17 cellular contexts compared by ENCODE assay signal in the genomic region with DNA sequence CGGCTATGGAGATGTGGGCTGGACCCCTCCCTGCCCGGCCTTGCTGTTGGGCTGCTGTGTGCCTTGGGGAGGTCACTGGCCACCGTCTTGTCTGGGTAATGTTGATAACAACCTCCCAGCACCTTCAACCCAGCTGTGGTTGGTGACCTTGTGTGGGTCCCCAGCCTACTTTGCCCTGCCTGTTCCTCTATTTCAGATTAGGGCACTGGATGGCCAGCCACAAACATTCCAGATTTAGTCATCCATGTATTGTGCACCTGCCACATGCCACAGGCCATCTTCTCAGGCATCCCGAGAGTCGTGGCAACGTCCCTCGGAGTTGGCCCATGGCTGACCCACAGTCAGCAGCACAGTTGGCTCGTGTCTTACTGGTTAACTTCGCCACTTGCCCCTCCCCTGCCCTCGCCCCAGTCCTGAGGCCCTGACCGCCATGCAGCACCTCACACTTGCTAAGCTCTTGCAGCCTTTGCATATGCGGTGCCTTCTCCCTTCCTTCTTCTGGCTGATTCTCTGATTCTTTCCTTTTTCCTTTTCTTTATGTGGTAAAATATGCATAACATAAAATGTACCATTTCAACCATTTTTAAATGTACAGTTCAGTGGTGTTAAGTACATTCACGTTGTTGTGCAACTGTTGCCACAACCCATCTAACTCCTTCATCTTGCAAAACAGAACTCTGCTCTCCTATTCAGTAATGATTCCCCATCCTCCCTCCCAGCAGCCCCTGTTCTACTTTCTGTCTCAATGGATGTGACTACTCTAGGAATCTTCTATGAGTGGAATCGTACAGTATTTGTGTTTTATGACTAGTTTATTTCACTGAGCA.
"Had no signal": no experiment of that assay in that cellular context is flagged by ENCODE, and none has a peak within 500 bp of the region (broad histone marks: within the 10 kb centered on the region; RNA-seq: fewer than 3 reads in every experiment).

No MANE protein-coding gene starts in this region.

- H3K4me1 ChIP-seq: transverse colon had no signal

- H3K4me2 ChIP-seq: smooth muscle cell had no signal

- ATAC-seq: activated CD4-positive, alpha-beta T cell treated with anti-CD3 and anti-CD28 coated beads for 36 hours; heart left ventricle; left lobe of liver; naive thymus-derived CD8-positive, alpha-beta T cell; stimulated activated naive CD8-positive, alpha-beta T cell treated with anti-CD3 and anti-CD28 coated beads, Interleukin-15, Interleukin-2, amounts not matched to agents 100 U/mL and 50 U/mL, for 24 hours had no signal

- H3K27me3 ChIP-seq: heart left ventricle, transverse colon had no signal

- H3K27ac ChIP-seq: heart left ventricle, transverse colon had no signal

- H3K36me3 ChIP-seq: transverse colon had no signal

- DNase-seq: activated CD4-positive, alpha-beta memory T cell treated with anti-CD3 and anti-CD28 coated beads, Interleukin-2, amount 10 ng/mL, durations not matched to agents 7 days and 5 days; activated CD4-positive, alpha-beta T cell treated with anti-CD3 and anti-CD28 coated beads for 36 hours; activated effector memory CD4-positive, alpha-beta T cell treated with Interleukin-2 at 50 U/mL for 16 hours; activated naive CD4-positive, alpha-beta T cell treated with anti-CD3 and anti-CD28 coated beads, Interleukin-2, amount 50 U/mL, for 16 hours; activated T-cell treated with anti-CD3 and anti-CD28 coated beads, Interleukin-2, amount 50 U/mL, for 24 hours; mammary epithelial cell; naive thymus-derived CD8-positive, alpha-beta T cell; stimulated activated CD4-positive, alpha-beta T cell treated with anti-CD3 and anti-CD28 coated beads, Interleukin-4, amount 100 ng/mL, for 4 hours; stimulated activated CD8-positive, alpha-beta memory T cell treated with anti-CD3 and anti-CD28 coated beads, Interleukin-4, amount 100 ng/mL, for 48 hours; stimulated activated naive CD8-positive, alpha-beta T cell treated with anti-CD3 and anti-CD28 coated beads, Interleukin-15, Interleukin-2, amounts not matched to agents 100 U/mL and 50 U/mL, for 24 hours; T-helper 9 cell; transverse colon had no signal

- H3K9me3 ChIP-seq: heart left ventricle, transverse colon had no signal

- H3K4me3 ChIP-seq: heart left ventricle, smooth muscle cell, transverse colon had no signal

- FAIRE-seq: frontal cortex, islet of Langerhans had no signal
